ENCODE assay signal across 1 cellular context in the genomic region with DNA sequence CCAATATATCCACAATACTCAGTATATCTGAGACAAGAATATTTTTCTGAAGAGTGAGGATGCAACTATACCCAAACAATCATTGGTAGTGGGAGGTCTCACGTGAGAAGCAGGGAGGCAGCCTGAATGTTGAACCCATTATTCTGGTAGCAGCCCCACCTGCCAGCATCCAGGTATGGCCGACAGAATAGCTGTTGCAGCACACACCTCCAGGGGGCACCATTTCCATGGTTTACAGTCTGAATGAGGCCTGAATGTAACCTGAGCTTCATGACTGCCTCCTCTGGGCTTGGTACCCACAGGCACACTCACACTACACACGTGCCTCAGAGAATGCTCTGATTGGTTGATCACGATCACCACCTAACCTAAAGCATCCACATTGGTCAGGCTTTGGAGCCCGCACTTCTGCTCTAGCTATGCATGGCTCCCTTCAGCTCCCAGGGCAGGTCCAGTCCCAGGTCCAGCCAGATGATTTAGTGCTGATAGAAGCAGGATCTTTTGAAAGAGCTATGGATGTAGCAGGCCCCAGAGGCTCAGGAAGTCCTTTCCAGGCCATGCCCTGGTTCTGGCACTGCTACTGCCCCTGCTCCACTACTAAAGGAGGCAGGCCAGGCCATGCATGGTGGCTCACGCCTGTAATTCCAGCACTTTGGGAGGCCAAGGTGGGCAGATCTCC.
TF ChIP-seq lines count a peak whose summit lies in the region.

No MANE protein-coding gene starts in this region.

TF ChIP-seq in K562, 482 proteins besides CTCF, POLR2A, EP300 and RAD21 (continued from another document and continues in another):
- TF ChIP-seq, protein P1, sequence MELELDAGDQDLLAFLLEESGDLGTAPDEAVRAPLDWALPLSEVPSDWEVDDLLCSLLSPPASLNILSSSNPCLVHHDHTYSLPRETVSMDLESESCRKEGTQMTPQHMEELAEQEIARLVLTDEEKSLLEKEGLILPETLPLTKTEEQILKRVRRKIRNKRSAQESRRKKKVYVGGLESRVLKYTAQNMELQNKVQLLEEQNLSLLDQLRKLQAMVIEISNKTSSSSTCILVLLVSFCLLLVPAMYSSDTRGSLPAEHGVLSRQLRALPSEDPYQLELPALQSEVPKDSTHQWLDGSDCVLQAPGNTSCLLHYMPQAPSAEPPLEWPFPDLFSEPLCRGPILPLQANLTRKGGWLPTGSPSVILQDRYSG (tag; conservative IDR thresholded peaks at IDR 0.05; ENCODE audit: low read depth) = no peak
- TF ChIP-seq RNF219 (CRISPR knock-in tag; IDR thresholded peaks at IDR 0.05) (no peak), KDM5B (IDR thresholded peaks at IDR 0.05; ENCODE audit: insufficient replicate concordance, low read depth, low read length) (no peak), POLR2AphosphoS2 (IDR thresholded peaks at IDR 0.05; ENCODE audit: low read length) (no peak), JUND (IDR thresholded peaks at IDR 0.05; ENCODE audit: borderline replicate concordance, low read depth, low read length) (peak; percentile 60; the same call in 1 of the 2 replicates), JUND (tag; IDR thresholded peaks at IDR 0.05; ENCODE audit: borderline replicate concordance, low read depth, low read length) (no peak; the same call in 2 of the 3 replicates), ZNF384 (IDR thresholded peaks at IDR 0.05; ENCODE audit: low read depth, low read length) (no peak), HDAC6 (IDR thresholded peaks at IDR 0.05; ENCODE audit: low read depth, low read length) (no peak), BMI1 (IDR thresholded peaks at IDR 0.05; ENCODE audit: low read length) (no peak), ETV1 (tag; conservative IDR thresholded peaks at IDR 0.05; ENCODE audit: low read depth) (no peak), TAF9B (IDR thresholded peaks at IDR 0.05; ENCODE audit: partially characterized antibody) (no peak), ZHX1 (conservative IDR thresholded peaks at IDR 0.05; ENCODE audit: low read length) (no peak), ZNF347 (CRISPR knock-in tag; IDR thresholded peaks at IDR 0.05; ENCODE audit: low read depth) (no peak), GABPB2 (CRISPR knock-in tag; conservative IDR thresholded peaks at IDR 0.05) (no peak), ZBTB49 (CRISPR knock-in tag; IDR thresholded peaks at IDR 0.05; ENCODE audit: borderline replicate concordance) (no peak), NFIC (IDR thresholded peaks at IDR 0.05) (no peak), MTA2 (IDR thresholded peaks at IDR 0.05; ENCODE audit: low read depth) (no peak), ZBED1 (IDR thresholded peaks at IDR 0.05) (no peak), CC2D1A (IDR thresholded peaks at IDR 0.05) (peak; percentile 81), RFX5 (IDR thresholded peaks at IDR 0.05; ENCODE audit: low read depth, low read length) (no peak), TBL1XR1 (IDR thresholded peaks at IDR 0.05; ENCODE audit: low read length in 2 of 2) (no peak), ZC3H8 (IDR thresholded peaks at IDR 0.05) (no peak), ZNF133 (CRISPR knock-in tag; IDR thresholded peaks at IDR 0.05) (no peak), ZNF253 (CRISPR knock-in tag; conservative IDR thresholded peaks at IDR 0.05) (no peak), ZNF224 (CRISPR knock-in tag; IDR thresholded peaks at IDR 0.05) (no peak), ZNF511 (CRISPR knock-in tag; IDR thresholded peaks at IDR 0.05) (no peak), TEAD4 (IDR thresholded peaks at IDR 0.05; ENCODE audit: low read length) (peak; percentile 26; the same call in 1 of the 2 replicates), TEAD4 (CRISPR knock-in tag; IDR thresholded peaks at IDR 0.05; ENCODE audit: borderline replicate concordance) (no peak), TEAD1 (CRISPR knock-in tag; IDR thresholded peaks at IDR 0.05) (no peak; a peak in 1 of 4 replicates), PTBP1 (IDR thresholded peaks at IDR 0.05; ENCODE audit: low read depth, low read length) (no peak), ZBTB12 (CRISPR knock-in tag; IDR thresholded peaks at IDR 0.05) (no peak), ZNF668 (CRISPR knock-in tag; IDR thresholded peaks at IDR 0.05) (no peak), MCM7 (IDR thresholded peaks at IDR 0.05) (no peak), BCL6 (CRISPR knock-in tag; IDR thresholded peaks at IDR 0.05) (no peak), SRSF3 (IDR thresholded peaks at IDR 0.05; ENCODE audit: insufficient read depth, low read length) (no peak), CHD2 (IDR thresholded peaks at IDR 0.05; ENCODE audit: low read depth, low read length) (no peak), POLR3A (IDR thresholded peaks at IDR 0.05; ENCODE audit: borderline replicate concordance, extremely low read depth, insufficient read depth, insufficient read length) (no peak), KLF16 (IDR thresholded peaks at IDR 0.05) (no peak), NUFIP1 (IDR thresholded peaks at IDR 0.05; ENCODE audit: partially characterized antibody) (no peak), NEUROD1 (IDR thresholded peaks at IDR 0.05; ENCODE audit: borderline replicate concordance, low read depth, low read length, partially characterized antibody) (peak; percentile 30), HDAC2 (IDR thresholded peaks at IDR 0.05) (no peak), ZNF589 (CRISPR knock-in tag; IDR thresholded peaks at IDR 0.05; ENCODE audit: low read depth) (no peak), FUS (optimal IDR thresholded peaks at IDR 0.05; ENCODE audit: low read depth, low read length) (no peak), TARDBP (IDR thresholded peaks at IDR 0.05) (0 out of 2 replicates have a peak, but pooled peaks have one; percentile 64), SRSF1 (IDR thresholded peaks at IDR 0.05; ENCODE audit: low read depth, low read length) (no peak), MAX (CRISPR knock-in tag; IDR thresholded peaks at IDR 0.05) (peak; percentile 73), MEF2D (tag; conservative IDR thresholded peaks at IDR 0.05; ENCODE audit: low read depth) (no peak), SRSF9 (IDR thresholded peaks at IDR 0.05; ENCODE audit: borderline replicate concordance, low read depth, low read length) (no peak), NR2F6 (CRISPR knock-in tag; IDR thresholded peaks at IDR 0.05) (no peak)
- TF ChIP-seq, protein P2, sequence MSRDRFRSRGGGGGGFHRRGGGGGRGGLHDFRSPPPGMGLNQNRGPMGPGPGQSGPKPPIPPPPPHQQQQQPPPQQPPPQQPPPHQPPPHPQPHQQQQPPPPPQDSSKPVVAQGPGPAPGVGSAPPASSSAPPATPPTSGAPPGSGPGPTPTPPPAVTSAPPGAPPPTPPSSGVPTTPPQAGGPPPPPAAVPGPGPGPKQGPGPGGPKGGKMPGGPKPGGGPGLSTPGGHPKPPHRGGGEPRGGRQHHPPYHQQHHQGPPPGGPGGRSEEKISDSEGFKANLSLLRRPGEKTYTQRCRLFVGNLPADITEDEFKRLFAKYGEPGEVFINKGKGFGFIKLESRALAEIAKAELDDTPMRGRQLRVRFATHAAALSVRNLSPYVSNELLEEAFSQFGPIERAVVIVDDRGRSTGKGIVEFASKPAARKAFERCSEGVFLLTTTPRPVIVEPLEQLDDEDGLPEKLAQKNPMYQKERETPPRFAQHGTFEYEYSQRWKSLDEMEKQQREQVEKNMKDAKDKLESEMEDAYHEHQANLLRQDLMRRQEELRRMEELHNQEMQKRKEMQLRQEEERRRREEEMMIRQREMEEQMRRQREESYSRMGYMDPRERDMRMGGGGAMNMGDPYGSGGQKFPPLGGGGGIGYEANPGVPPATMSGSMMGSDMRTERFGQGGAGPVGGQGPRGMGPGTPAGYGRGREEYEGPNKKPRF (IDR thresholded peaks at IDR 0.05; ENCODE audit: low read depth, low read length) = no peak
- TF ChIP-seq, protein P3, sequence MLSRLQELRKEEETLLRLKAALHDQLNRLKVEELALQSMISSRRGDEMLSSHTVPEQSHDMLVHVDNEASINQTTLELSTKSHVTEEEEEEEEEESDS (CRISPR knock-in tag; IDR thresholded peaks at IDR 0.05) = no peak
